Comparison of ENCODE assay signal across 8 cellular contexts in the genomic region with DNA sequence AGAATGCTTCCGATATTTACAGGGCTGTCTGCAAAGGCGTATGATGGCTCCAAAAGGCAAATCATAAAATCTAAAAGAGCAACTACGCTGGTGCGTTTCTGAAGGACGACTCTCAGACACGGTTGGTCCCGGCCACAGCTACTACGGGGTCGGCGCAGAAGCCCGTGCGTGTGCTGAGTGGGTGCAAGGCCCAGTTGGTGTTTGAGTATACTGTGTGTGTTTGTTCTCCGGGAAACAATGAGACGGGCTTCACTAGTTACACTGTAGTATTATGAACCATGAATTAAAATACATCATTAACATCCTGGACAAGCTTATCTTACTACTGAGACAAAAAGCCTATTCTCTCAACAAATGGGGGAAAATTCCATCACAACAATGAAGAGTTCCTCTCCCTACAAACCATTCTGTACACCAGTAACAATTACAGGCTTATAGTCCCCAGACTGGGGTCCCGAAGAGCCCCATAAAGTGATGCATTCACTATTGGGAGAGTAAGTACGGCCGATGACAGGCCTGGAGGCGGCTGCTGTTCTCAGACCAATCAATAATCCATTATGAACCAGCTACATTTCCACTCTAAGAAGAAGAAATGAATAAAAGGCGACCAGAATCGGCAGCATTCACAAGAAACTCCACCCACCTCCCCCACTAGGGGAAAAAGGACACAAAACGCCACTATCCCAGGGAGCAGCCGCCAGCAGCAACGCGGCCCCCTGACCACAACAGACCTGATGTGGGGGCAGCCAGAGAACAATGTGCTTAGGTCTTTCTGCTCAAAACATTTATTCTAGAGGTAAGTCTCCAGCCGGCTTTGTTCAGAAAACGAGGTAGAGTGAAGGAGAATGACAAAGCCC. TPM values are rescaled to one million over a fixed set of nuclear protein-coding genes. Genes with fewer than 3 reads are reported as not detected.
DNase-seq lines count a peak whose midpoint lies in the region; ATAC-seq and TF ChIP-seq lines count a peak whose summit lies in the region.

No MANE protein-coding gene starts in this region.

- TF ChIP-seq RAD21 in neural cell (conservative IDR thresholded peaks at IDR 0.05) = no peak

- H3K4me3 ChIP-seq in esophagus muscularis mucosa (peak overlapping the region; percentile 58 to 70 (median 64)), neural cell (ENCODE audit: low read length) (peak overlapping the region; percentile 61)

- peak in 1 of 3 experiments; percentile 15 for TF ChIP-seq CTCF in esophagus muscularis mucosa (IDR thresholded peaks at IDR 0.05)
- TF ChIP-seq CTCF in neural cell (IDR thresholded peaks at IDR 0.05; ENCODE audit: poor library complexity, severe bottlenecking) = peak; percentile 20

- TF ChIP-seq EP300 in esophagus muscularis mucosa (IDR thresholded peaks at IDR 0.05) (no peak), neural cell (conservative IDR thresholded peaks at IDR 0.05; ENCODE audit: poor library complexity, severe bottlenecking) (peak; percentile 11)

- no peak for DNase-seq in activated T-cell treated with anti-CD3 and anti-CD28 coated beads, Interleukin-2, amount 50 U/mL, for 4 hours
- DNase-seq in activated T-cell treated with anti-CD3 and anti-CD28 coated beads, Interleukin-2, amount 50 U/mL, for 1 hour = no peak
- DNase-seq in T-cell = peak in 1 of 34 experiments; percentile 3
- DNase-seq in esophagus muscularis mucosa (ENCODE audit: extremely low spot score) = no peak
- no peak for DNase-seq in NCI-H2107 treated with DMSO at 0.1 percent for 48 hours (lab: John Stamatoyannopoulos, UW; ENCODE audit: unreplicated experiment)
- DNase-seq in effector CD8-positive, alpha-beta T cell (lab: John Stamatoyannopoulos, UW) = no peak

- peaks cover 50% of the 10 kb centered on the region for H3K4me1 Mint-ChIP-seq in activated T-cell treated with anti-CD3 and anti-CD28 coated beads, Interleukin-2, amount 50 U/mL, for 4 hours (ENCODE audit: low read depth)
- H3K4me1 Mint-ChIP-seq in T-cell = peaks cover 51 to 76% (median 60%) of the 10 kb centered on the region in 3 donors

- peaks cover 5% of the 10 kb centered on the region for H3F3A ChIP-seq in neural cell (ENCODE audit: insufficient read depth, low read length, poor library complexity, severe bottlenecking)

- H3K4me1 ChIP-seq in esophagus muscularis mucosa = peaks cover 42 to 93% (median 87%) of the 10 kb centered on the region in 4 donors

- H3K9me2 ChIP-seq in neural cell (ENCODE audit: insufficient read depth, low read length) = no peaks in the 10 kb centered on the region

- no peaks in the 10 kb centered on the region for H3K36me3 ChIP-seq in esophagus muscularis mucosa
- H3K36me3 ChIP-seq in neural cell (ENCODE audit: insufficient read depth, low read length) = no peaks in the 10 kb centered on the region

- intact Hi-C loops in esophagus muscularis mucosa (cut with DNase I) = loop anchor here (5.0 kb wide), 1 partner anchor 36 kb away; no protein-coding TSS in a partner anchor

- H3K9ac ChIP-seq in neural cell (ENCODE audit: low read length) = peak overlapping the region; percentile 70

- H3K9me3 Mint-ChIP-seq in activated T-cell treated with anti-CD3 and anti-CD28 coated beads, Interleukin-2, amount 50 U/mL, for 4 hours = no peaks in the 10 kb centered on the region
- no peaks in the 10 kb centered on the region for H3K9me3 Mint-ChIP-seq in T-cell

- ATAC-seq in activated T-cell treated with anti-CD3 and anti-CD28 coated beads, Interleukin-2, amount 50 U/mL, for 4 hours = peak; percentile 63 to 66
- ATAC-seq in T-cell (replicated peaks in 1 of 4) (peak; percentile 49 to 58 (median 52)), HG02571 (IDR thresholded peaks at IDR 0.05; ENCODE audit: unreplicated experiment) (no peak)

- peak overlapping the region; percentile 84 for H3K4me3 Mint-ChIP-seq in activated T-cell treated with anti-CD3 and anti-CD28 coated beads, Interleukin-2, amount 50 U/mL, for 4 hours
- H3K4me3 Mint-ChIP-seq in T-cell = peak overlapping the region; percentile 80 to 86 (median 84)

- TF ChIP-seq POLR2A in esophagus muscularis mucosa (IDR thresholded peaks at IDR 0.05; ENCODE audit: low read depth) = no peak

- CTCF ChIA-PET in T-cell (lab: Charles Lee) = no interaction called here

- 21% methylated on average over 24 of the region's 26 CpGs for WGBS in esophagus muscularis mucosa

- H3K9me3 ChIP-seq in esophagus muscularis mucosa = no peaks in the 10 kb centered on the region
- H3K9me3 ChIP-seq in neural cell (ENCODE audit: low read length) = no peaks in the 10 kb centered on the region

- H4K20me1 ChIP-seq in neural cell (ENCODE audit: insufficient read depth) = no peaks in the 10 kb centered on the region

- no peaks in the 10 kb centered on the region for H3K36me3 Mint-ChIP-seq in activated T-cell treated with anti-CD3 and anti-CD28 coated beads, Interleukin-2, amount 50 U/mL, for 4 hours (ENCODE audit: insufficient read depth)
- H3K36me3 Mint-ChIP-seq in T-cell = no peaks in the 10 kb centered on the region

- peak overlapping the region; percentile 82 to 90 (median 86) for H3K27ac ChIP-seq in esophagus muscularis mucosa (replicated peaks in 1 of 4)
- H3K27ac ChIP-seq in neural cell (ENCODE audit: low read length) = peak overlapping the region; percentile 54

- H3K27ac Mint-ChIP-seq in T-cell = peak overlapping the region in 1 of 2 donors; percentile 49

- H3K4me2 ChIP-seq in neural cell (ENCODE audit: low read length) = peak overlapping the region; percentile 69

- POLR2A ChIA-PET in T-cell (lab: Charles Lee) = interaction anchor here in 1 of 2 donors (0.6 kb wide), 1 partner anchor 37 kb away, joined by 5 read pairs; no protein-coding TSS in a partner anchor

- H3K27me3 ChIP-seq in esophagus muscularis mucosa (no peaks in the 10 kb centered on the region), neural cell (ENCODE audit: insufficient read depth, low read depth, low read length) (no peaks in the 10 kb centered on the region)

- peaks cover 89% of the 10 kb centered on the region for H3K79me2 ChIP-seq in neural cell (replicated peaks; ENCODE audit: insufficient read depth, low read length)

- peaks cover 18% of the 10 kb centered on the region for H3K27me3 Mint-ChIP-seq in activated T-cell treated with anti-CD3 and anti-CD28 coated beads, Interleukin-2, amount 50 U/mL, for 4 hours (ENCODE audit: low read depth)
- H3K27me3 Mint-ChIP-seq in T-cell = peaks cover 0 to 16% of the 10 kb centered on the region in 2 donors

- peak overlapping the region; percentile 22 for H2AFZ ChIP-seq in neural cell (ENCODE audit: low read depth, low read length)

TF ChIP-seq in neural cell, 6 proteins besides CTCF, POLR2A, EP300 and RAD21:
- TF ChIP-seq TAF1 (IDR thresholded peaks at IDR 0.05; ENCODE audit: low read depth) (no peak), SMC3 (conservative IDR thresholded peaks at IDR 0.05; ENCODE audit: poor library complexity) (no peak), REST (IDR thresholded peaks at IDR 0.05; ENCODE audit: borderline replicate concordance) (no peak), MXI1 (conservative IDR thresholded peaks at IDR 0.05; ENCODE audit: poor library complexity, severe bottlenecking) (peak; percentile 30), POLR2AphosphoS5 (IDR thresholded peaks at IDR 0.05) (peak; percentile 13), EZH2 (IDR thresholded peaks at IDR 0.05; ENCODE audit: borderline replicate concordance, insufficient read depth, low read length, poor library complexity, severe bottlenecking) (no peak)

RNA-seq across cellular contexts. Expression of gene ZNF516, which starts 43.3 kb away (rescaled TPM):
- total RNA-seq in activated T-cell treated with anti-CD3 and anti-CD28 coated beads, Interleukin-2, amount 50 U/mL, for 4 hours = 1 to 10 TPM; 3.0 to 4.3 (median 4.0) TPM
- total RNA-seq in T-cell (10 to 100 TPM; 22.0 to 31.8 (median 25.7) TPM), esophagus muscularis mucosa (10 to 100 TPM; 28.5 to 44.9 (median 35.8) TPM)
- polyA plus RNA-seq in neural cell = 8.3 and 11.5 TPM in 2 replicates
- 33.2 and 39.4 TPM in 2 replicates for polyA minus RNA-seq in neural cell

Comparison
In these comparisons a context has a peak if more than half of its experiments do, and no peak if none do; other contexts are left out.
1. RNA of gene ZNF516, which starts 43.3 kb away (total RNA-seq): 28.5 to 44.9 TPM in esophagus muscularis mucosa and 22.0 to 31.8 TPM in T-cell; 3.0 to 4.3 TPM in activated T-cell treated with anti-CD3 and anti-CD28 coated beads, Interleukin-2, amount 50 U/mL, for 4 hours; every median in the first group is over 4 times any median in the second.